ENCODE assay signal across 24 cellular contexts in the genomic region with DNA sequence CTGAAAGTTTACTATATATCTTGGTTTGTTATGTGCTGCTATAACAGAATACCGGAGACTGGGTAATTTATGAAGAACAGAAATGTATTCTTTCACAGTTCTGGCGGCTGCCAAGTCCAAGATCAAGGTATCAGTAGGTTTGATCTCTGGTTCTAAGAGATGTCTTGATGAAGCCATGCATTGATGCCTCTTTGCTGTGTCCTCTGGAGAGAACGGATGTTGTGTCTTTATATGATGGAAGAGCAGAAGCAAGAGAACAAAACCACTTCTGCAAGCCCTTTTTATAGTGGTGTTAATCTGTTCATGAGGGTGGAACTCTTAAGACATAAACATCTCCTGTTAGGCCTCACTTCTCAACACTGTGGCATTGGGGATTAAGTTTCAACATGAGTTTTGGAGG.
A peak's percentile ranks its signal among the peaks of the same experiment; 100 is the strongest.
DNase-seq lines count a peak whose midpoint lies in the region; ATAC-seq, FAIRE-seq and TF ChIP-seq lines count a peak whose summit lies in the region.
"Had no signal": no experiment of that assay in that cellular context is flagged by ENCODE, and none has a peak within 500 bp of the region (broad histone marks: within the 10 kb centered on the region; RNA-seq: fewer than 3 reads in every experiment).

No MANE protein-coding gene starts in this region.

- intact Hi-C loops in Panc1 (cut with micrococcal nuclease; ENCODE audit: unreplicated experiment), result no loop called here
- intact Hi-C loops in naive thymus-derived CD4-positive, alpha-beta T cell (cut with micrococcal nuclease), result loop anchor here in 1 of 2 donors (2.0 to 5.0 kb wide), 2 partner anchors 14 to 94 kb away; no protein-coding TSS in a partner anchor
- intact Hi-C loops in kidney (cut with DNase I), result loop anchor here (10.0 kb wide), 1 partner anchor 224 kb away; no protein-coding TSS in a partner anchor

- CTCF ChIA-PET in HEK293 (lab: Yijun Ruan, JAX) (no interaction called here), Panc1 (lab: Charles Lee) (no interaction called here)
- CTCF ChIA-PET in naive thymus-derived CD4-positive, alpha-beta T cell (lab: Charles Lee), result interaction anchor here (0.5 kb wide), 1 partner anchor 21 kb away, joined by 3 read pairs; no protein-coding TSS in a partner anchor

- H3K4me3 Mint-ChIP-seq in naive thymus-derived CD4-positive, alpha-beta T cell, result peak overlapping the region in 5 of 10 donors; percentile 0 to 24 (median 7)

- H3K9me3 Mint-ChIP-seq in naive thymus-derived CD4-positive, alpha-beta T cell, result no peaks in the 10 kb centered on the region
- H3K9me3 Mint-ChIP-seq: CD4-positive, alpha-beta memory T cell had no signal

- no peak for DNase-seq in Panc1 (ENCODE audit: low read depth, low spot score)
- DNase-seq in naive thymus-derived CD4-positive, alpha-beta T cell, result peak in 6 of 9 donors; percentile 9 to 60 (median 35)
- no peak for DNase-seq in kidney
- no peak for DNase-seq in Kasumi-1 (lab: John Stamatoyannopoulos, UW)
- DNase-seq in NCI-H2227 (lab: John Stamatoyannopoulos, UW; ENCODE audit: unreplicated experiment), result no peak
- DNase-seq: BE2C; CD4-positive, alpha-beta memory T cell; GM23248; KG1; NCI-H1694; NCI-H2081; NCI-H2171; NCI-H446; NCI-H526; PC-9; SHP77 treated with DMSO at 0.1 percent for 48 hours had no signal

- H3K27me3 ChIP-seq in BLaER1 treated with 17β-estradiol and CSF1 and Interleukin-3, amounts not matched to agents 10 nM and 100 nM, result no peaks in the 10 kb centered on the region
- no peaks in the 10 kb centered on the region for H3K27me3 ChIP-seq in Panc1 (ENCODE audit: control insufficient read depth, insufficient read depth, low read length)
- H3K27me3 ChIP-seq in naive thymus-derived CD4-positive, alpha-beta T cell (ENCODE audit: control insufficient read depth in 2 of 2, insufficient read depth in 2 of 2, low read length in 2 of 2), result no peaks in the 10 kb centered on the region
- H3K27me3 ChIP-seq: BE2C had no signal

- peaks cover 41 to 88% (median 59%) of the 10 kb centered on the region in 10 experiments for H3K4me1 ChIP-seq in BLaER1 treated with 17β-estradiol and CSF1 and Interleukin-3, amounts not matched to agents 10 nM and 100 nM
- H3K4me1 ChIP-seq in HEK293 (ENCODE audit: control insufficient read depth, insufficient read depth, low read length), result no peaks in the 10 kb centered on the region; the same call in 1 of the 2 replicates
- peaks cover 59% of the 10 kb centered on the region for H3K4me1 ChIP-seq in Panc1 (ENCODE audit: control insufficient read depth, insufficient read depth, low read length)
- H3K4me1 ChIP-seq in naive thymus-derived CD4-positive, alpha-beta T cell (ENCODE audit: control insufficient read depth in 2 of 2, insufficient read depth in 2 of 2, low read length in 2 of 2), result peaks cover 0 to 34% of the 10 kb centered on the region in 2 donors
- peaks cover 0 to 30% of the 10 kb centered on the region in 2 donors for H3K4me1 ChIP-seq in kidney (ENCODE audit: control insufficient read depth in 1 of 2, insufficient read depth in 1 of 2, low read depth in 1 of 2, low read length in 2 of 2)
- H3K4me1 ChIP-seq: BE2C had no signal

- H3K36me3 ChIP-seq in BLaER1 treated with 17β-estradiol and CSF1 and Interleukin-3, amounts not matched to agents 10 nM and 100 nM, result peaks cover 0 to 30% (median 6%) of the 10 kb centered on the region in 11 experiments; a peak in 12 of 22 replicates
- H3K36me3 ChIP-seq in HEK293 (ENCODE audit: control insufficient read depth in 2 of 2, insufficient read depth in 1 of 2, low read length in 2 of 2) (no peaks in the 10 kb centered on the region), Panc1 (ENCODE audit: control insufficient read depth, insufficient read depth, low read length) (no peaks in the 10 kb centered on the region), kidney (ENCODE audit: control insufficient read depth in 1 of 2, insufficient read depth in 2 of 2, low read length in 2 of 2) (no peaks in the 10 kb centered on the region)
- no peaks in the 10 kb centered on the region for H3K36me3 ChIP-seq in naive thymus-derived CD4-positive, alpha-beta T cell (ENCODE audit: control insufficient read depth in 2 of 3, insufficient read depth in 3 of 3, low read length in 3 of 3)
- H3K36me3 ChIP-seq: BE2C, HAP-1 had no signal

- peaks cover 25 to 82% (median 62%) of the 10 kb centered on the region in 7 donors for H3K4me1 Mint-ChIP-seq in naive thymus-derived CD4-positive, alpha-beta T cell

- H3K9ac ChIP-seq in BLaER1 treated with 17β-estradiol and CSF1 and Interleukin-3, amounts not matched to agents 10 nM and 100 nM, result no peak overlapping the region
- H3K9ac ChIP-seq in kidney (ENCODE audit: low read length in 2 of 2), result no peak overlapping the region
- H3K9ac ChIP-seq: GM23248 had no signal

- H3K27ac ChIP-seq in BLaER1 treated with 17β-estradiol and CSF1 and Interleukin-3, amounts not matched to agents 10 nM and 100 nM, result peak overlapping the region in 4 of 11 experiments; percentile 10 to 96 (median 46); a peak in 7 of 22 replicates
- H3K27ac ChIP-seq in HEK293 (ENCODE audit: extremely low read depth, low read depth, low read length) (no peak overlapping the region), Panc1 (ENCODE audit: low read length) (0 out of 2 replicates have a peak overlapping the region, but pooled peaks have one; percentile 31), kidney (ENCODE audit: low read depth in 2 of 2, low read length in 2 of 2) (no peak overlapping the region)
- no peak overlapping the region for H3K27ac ChIP-seq in naive thymus-derived CD4-positive, alpha-beta T cell (ENCODE audit: low read depth, low read length)
- H3K27ac ChIP-seq: GM23248, HL-60, PC-9, RWPE1, SK-N-MC had no signal

- TF ChIP-seq CTCF in HEK293 (tag by site-specific recombination; IDR thresholded peaks at IDR 0.05) (no peak), Panc1 (IDR thresholded peaks at IDR 0.05) (no peak), kidney (IDR thresholded peaks at IDR 0.05; ENCODE audit: borderline replicate concordance, extremely low read depth, insufficient read depth) (no peak)

- H3K27ac Mint-ChIP-seq in naive thymus-derived CD4-positive, alpha-beta T cell, result peak overlapping the region in 7 of 9 donors; percentile 0 to 59 (median 12)

- no TSS peak for BruUV-seq in Panc1 (replicated peaks; lab: Mats Ljungman, UMichigan)

- no peak overlapping the region for H3K4me3 ChIP-seq in BLaER1 treated with 17β-estradiol and CSF1 and Interleukin-3, amounts not matched to agents 10 nM and 100 nM
- H3K4me3 ChIP-seq in HEK293 (ENCODE audit: low read depth, low read length), result no peak overlapping the region
- H3K4me3 ChIP-seq in Panc1 (ENCODE audit: low read depth in 2 of 2, low read length in 2 of 2), result no peak overlapping the region
- no peak overlapping the region for H3K4me3 ChIP-seq in naive thymus-derived CD4-positive, alpha-beta T cell (ENCODE audit: low read length)
- no peak overlapping the region for H3K4me3 ChIP-seq in kidney (ENCODE audit: low read length in 2 of 2)
- H3K4me3 ChIP-seq: GM23248, HAP-1, PC-9, SK-N-MC had no signal

- FAIRE-seq in kidney (lab: Jason Lieb, UNC), result no peak
- FAIRE-seq: A204.1, GM12891 had no signal

- in situ Hi-C loops in Panc1 (cut with HindIII; ENCODE audit: low pct_unique_long_range_greater_than_20kb, low sequenced_read_pairs), result no loop called here

- H4K20me1 ChIP-seq in BLaER1 treated with 17β-estradiol and CSF1 and Interleukin-3, amounts not matched to agents 10 nM and 100 nM, result peaks cover 0 to 83% (median 41%) of the 10 kb centered on the region in 11 experiments; a peak in 13 of 22 replicates

- POLR2A ChIA-PET in HEK293 (lab: Yijun Ruan, JAX) (no interaction called here), Panc1 (lab: Charles Lee) (no interaction called here)
- POLR2A ChIA-PET in naive thymus-derived CD4-positive, alpha-beta T cell (lab: Charles Lee), result no interaction called here

- peak overlapping the region in 7 of 11 experiments; percentile 19 to 88 (median 35); a peak in 12 of 22 replicates for H3K4me2 ChIP-seq in BLaER1 treated with 17β-estradiol and CSF1 and Interleukin-3, amounts not matched to agents 10 nM and 100 nM
- H3K4me2 ChIP-seq: PC-9 had no signal

- H3K27me3 Mint-ChIP-seq in naive thymus-derived CD4-positive, alpha-beta T cell, result no peaks in the 10 kb centered on the region
- H3K27me3 Mint-ChIP-seq: CD4-positive, alpha-beta memory T cell had no signal

- H3K9me3 ChIP-seq in BLaER1 treated with 17β-estradiol and CSF1 and Interleukin-3, amounts not matched to agents 10 nM and 100 nM (replicated peaks in 1 of 11), result no peaks in the 10 kb centered on the region; a peak in 2 of 22 replicates
- H3K9me3 ChIP-seq in HEK293 (ENCODE audit: control insufficient read depth, insufficient read depth, low read depth, low read length), result no peaks in the 10 kb centered on the region
- no peaks in the 10 kb centered on the region for H3K9me3 ChIP-seq in Panc1 (ENCODE audit: control insufficient read depth, insufficient read depth, low read depth, low read length)
- no peaks in the 10 kb centered on the region for H3K9me3 ChIP-seq in naive thymus-derived CD4-positive, alpha-beta T cell (ENCODE audit: control insufficient read depth in 2 of 3, low read length in 3 of 3)
- no peaks in the 10 kb centered on the region for H3K9me3 ChIP-seq in kidney (ENCODE audit: control insufficient read depth in 1 of 2, low read length in 2 of 2)
- H3K9me3 ChIP-seq: BE2C, HAP-1 had no signal

- no peak for ATAC-seq in Panc1
- ATAC-seq in naive thymus-derived CD4-positive, alpha-beta T cell, result peak; percentile 49

- peaks cover 0 to 2% (median 0%) of the 10 kb centered on the region in 5 donors for H3K36me3 Mint-ChIP-seq in naive thymus-derived CD4-positive, alpha-beta T cell
- H3K36me3 Mint-ChIP-seq: CD4-positive, alpha-beta memory T cell had no signal

TF ChIP-seq in HEK293, 187 proteins besides CTCF, POLR2A, EP300 and RAD21:
- TF ChIP-seq MZF1 (tag by site-specific recombination; IDR thresholded peaks at IDR 0.05; ENCODE audit: borderline replicate concordance), result 0 out of 2 replicates have a peak, but pooled peaks have one; percentile 27
- TF ChIP-seq PRDM6 (tag by site-specific recombination; IDR thresholded peaks at IDR 0.05), result no peak
TF ChIP-seq in HEK293: peak in this region for 1.

Comparison
In these comparisons a context has a peak if more than half of its experiments do, and no peak if none do; other contexts are left out.
1. DNase-seq: peak in naive thymus-derived CD4-positive, alpha-beta T cell (6 of 9); none in Panc1 (single experiment), kidney (single experiment), Kasumi-1 (0 of 2) and NCI-H2227 (single experiment).